In genomic region chr1:163202833-163203451, GRCh38 we compare ENCODE assay signal across 9 cellular contexts. TPM values are rescaled to one million over a fixed set of nuclear protein-coding genes. Genes with fewer than 3 reads are reported as not detected.
DNase-seq lines count a peak whose midpoint lies in the region; ATAC-seq and TF ChIP-seq lines count a peak whose summit lies in the region.
"Had no signal": no experiment of that assay in that cellular context is flagged by ENCODE, and none has a peak within 500 bp of the region (broad histone marks: within the 10 kb centered on the region; RNA-seq: fewer than 3 reads in every experiment).

Gene RGS5 (minus strand): TSS chr1:163202916. CDS start chr1:163202835, 81 bp downstream.

- no peak within 1 kb of the TSS for H3K23ac ChIP-seq in mesendoderm (ENCODE audit: low read length)

- H2AK5ac ChIP-seq in mesendoderm (ENCODE audit: low read length), result no peak within 1 kb of the TSS

- no peaks in the 10 kb centered on the region for H3K79me1 ChIP-seq in mesendoderm (ENCODE audit: low read length)

- H2BK120ac ChIP-seq in mesendoderm (ENCODE audit: low read depth, low read length), result no peak within 1 kb of the TSS

- H4K8ac ChIP-seq in mesendoderm (ENCODE audit: low read depth, low read length), result no peak within 1 kb of the TSS

- H3K79me2 ChIP-seq in mesendoderm (ENCODE audit: control insufficient read depth, insufficient read depth, low read length), result no peaks in the 10 kb centered on the region

- no peak for TF ChIP-seq CTCF in esophagus squamous epithelium (IDR thresholded peaks at IDR 0.05)
- no peak for TF ChIP-seq CTCF in thyroid gland (IDR thresholded peaks at IDR 0.05)

- peak within 1 kb of the TSS; percentile 70 for H3K4ac ChIP-seq in mesendoderm (ENCODE audit: low read depth, low read length)

- H3K9me3 ChIP-seq in esophagus squamous epithelium, result no peaks in the 10 kb centered on the region
- H3K9me3 ChIP-seq in thyroid gland, result no peaks in the 10 kb centered on the region

- no peak within 1 kb of the TSS for H4K5ac ChIP-seq in mesendoderm (ENCODE audit: low read length)

- peak within 1 kb of the TSS; percentile 89 for H3K18ac ChIP-seq in mesendoderm (ENCODE audit: low read length)

- H2BK15ac ChIP-seq in mesendoderm (replicated peaks; ENCODE audit: low read depth), result no peak within 1 kb of the TSS

- TF ChIP-seq POLR2A in esophagus squamous epithelium (IDR thresholded peaks at IDR 0.05) (no peak), thyroid gland (IDR thresholded peaks at IDR 0.05) (no peak)

- no peak within 1 kb of the TSS for H2BK5ac ChIP-seq in mesendoderm (ENCODE audit: low read length)

- H3K4me2 ChIP-seq in mesendoderm (ENCODE audit: low read length), result no peak within 1 kb of the TSS

- H3K9ac ChIP-seq in mesendoderm (ENCODE audit: low read length), result no peak within 1 kb of the TSS

- DNase-seq in M059J (ENCODE audit: low read depth) (peak; percentile 9), esophagus squamous epithelium (lab: John Stamatoyannopoulos, UW) (no peak), mesendoderm (peak; percentile 99), thyroid gland (no peak), germinal center (ENCODE audit: low spot score) (no peak), NCI-H2029 (lab: John Stamatoyannopoulos, UW) (no peak)
- DNase-seq: activated CD4-positive, alpha-beta T cell treated with anti-CD3 and anti-CD28 coated beads, Interleukin-2, amount 10 ng/mL, durations not matched to agents 7 days and 5 days had no signal

- H3K36me3 ChIP-seq in esophagus squamous epithelium, result no peaks in the 10 kb centered on the region
- no peaks in the 10 kb centered on the region for H3K36me3 ChIP-seq in mesendoderm (ENCODE audit: control insufficient read depth, insufficient read depth, low read length)
- H3K36me3 ChIP-seq in thyroid gland, result no peaks in the 10 kb centered on the region

- H3K4me3 ChIP-seq in esophagus squamous epithelium (peak within 1 kb of the TSS in 3 of 4 donors; percentile 6 to 42 (median 8)), mesendoderm (ENCODE audit: low read length) (no peak within 1 kb of the TSS), thyroid gland (replicated peaks in 1 of 3) (no peak within 1 kb of the TSS)

- intact Hi-C loops in esophagus squamous epithelium (cut with DNase I) (no loop called here), thyroid gland (cut with DNase I) (no loop called here)

- peak within 1 kb of the TSS; percentile 4 for H3K56ac ChIP-seq in mesendoderm (ENCODE audit: low read length)

- H3K27ac ChIP-seq in esophagus squamous epithelium (no peak within 1 kb of the TSS), mesendoderm (ENCODE audit: low read depth, low read length) (peak within 1 kb of the TSS; percentile 19), thyroid gland (no peak within 1 kb of the TSS)

- 52 to 57% methylated on average over 4 of the region's 4 CpGs for WGBS in esophagus squamous epithelium, 2 donors
- no CpG with 5 or more reads among the region's 4 CpGs for WGBS in mesendoderm (ENCODE audit: extremely low coverage, insufficient coverage, low lambda C conversion rate)
- WGBS in thyroid gland, 2 donors, result 41 to 49% methylated on average over 4 of the region's 4 CpGs

- no peak for ATAC-seq in GM19452 (IDR thresholded peaks at IDR 0.05; ENCODE audit: unreplicated experiment)
- no peak for ATAC-seq in HG03378 (IDR thresholded peaks at IDR 0.05; ENCODE audit: unreplicated experiment)

- no peaks in the 10 kb centered on the region for H3K27me3 ChIP-seq in esophagus squamous epithelium
- no peaks in the 10 kb centered on the region for H3K27me3 ChIP-seq in mesendoderm (ENCODE audit: insufficient read depth, low read length, poor library complexity)
- no peaks in the 10 kb centered on the region for H3K27me3 ChIP-seq in thyroid gland

- H3K4me1 ChIP-seq in esophagus squamous epithelium (no peaks in the 10 kb centered on the region), mesendoderm (ENCODE audit: control insufficient read depth, low read depth, low read length) (peaks cover 2% of the 10 kb centered on the region), thyroid gland (no peaks in the 10 kb centered on the region)

RNA-seq across cellular contexts. Expression of gene RGS5, which starts in this region (rescaled TPM):
- 0.54 and 7.0 TPM in 2 replicates for total RNA-seq in M059J (2014; rRNA removed; shearing (Covaris generic))
- total RNA-seq in esophagus squamous epithelium (10 to 100 TPM; 11.3 to 55.7 (median 23.3) TPM), thyroid gland (100 to 1,000 TPM in 2 of 4 donors, 10 to 100 TPM in 2; 72.3 to 532 (median 103) TPM)
- polyA plus RNA-seq in mesendoderm (2013, experiment 1 of 2), result 82.0 TPM
- polyA plus RNA-seq in mesendoderm (2013, experiment 2 of 2), result 76.3 TPM

Comparison
In these comparisons a context has a peak if more than half of its experiments do, and no peak if none do; other contexts are left out.
1. DNase-seq: peak in M059J (single experiment) and mesendoderm (single experiment); none in esophagus squamous epithelium (single experiment), thyroid gland (0 of 2), germinal center (single experiment) and NCI-H2029 (single experiment).
2. H3K4me3 ChIP-seq: peak in esophagus squamous epithelium (3 of 4); none in mesendoderm (single experiment) and thyroid gland (0 of 3).